ENCODE assay signal across 16 cellular contexts in the genomic region with DNA sequence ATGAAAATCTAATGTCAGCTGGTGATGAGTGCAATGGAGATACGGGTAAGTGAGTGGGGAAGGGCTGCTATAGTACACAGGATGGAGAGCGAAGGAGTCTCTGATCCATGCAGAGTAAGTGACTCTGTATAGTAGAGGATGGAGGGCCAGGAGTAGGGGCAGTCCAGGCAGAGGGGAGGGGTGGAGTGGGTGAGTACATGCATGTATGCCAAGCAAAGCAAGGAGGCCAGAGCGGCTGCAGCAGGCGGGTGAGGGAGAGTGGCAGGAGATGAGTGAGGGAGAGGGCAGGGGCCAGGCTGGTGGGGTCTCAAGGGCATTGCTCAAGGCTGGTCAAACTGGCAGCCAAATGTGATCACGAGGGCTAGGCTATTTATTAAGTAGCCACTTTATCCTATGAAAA.
DNase-seq lines count a peak whose midpoint lies in the region; ATAC-seq and TF ChIP-seq lines count a peak whose summit lies in the region.
"Had no signal": no experiment of that assay in that cellular context is flagged by ENCODE, and none has a peak within 500 bp of the region (broad histone marks: within the 10 kb centered on the region; RNA-seq: fewer than 3 reads in every experiment).

No MANE protein-coding gene starts in this region.

- no peaks in the 10 kb centered on the region; the same call in 1 of the 2 replicates for H4K20me1 ChIP-seq in GM23338 (replicated peaks; ENCODE audit: insufficient read depth)

- H3K4me3 ChIP-seq in left ventricle myocardium inferior (no peak overlapping the region), heart right ventricle (no peak overlapping the region), mesenchymal stem cell (ENCODE audit: insufficient read depth in 1 of 2, low read depth in 1 of 2, low read length in 2 of 2) (no peak overlapping the region), upper lobe of right lung (no peak overlapping the region), GM23338 (no peak overlapping the region)
- H3K4me3 ChIP-seq: A549 had no signal

- no peaks in the 10 kb centered on the region for H3K27me3 ChIP-seq in left ventricle myocardium inferior (ENCODE audit: low read depth)
- no peaks in the 10 kb centered on the region for H3K27me3 ChIP-seq in heart right ventricle
- no peaks in the 10 kb centered on the region for H3K27me3 ChIP-seq in mesenchymal stem cell (ENCODE audit: control insufficient read depth in 1 of 2, insufficient read depth in 1 of 2, low read length in 2 of 2)
- no peaks in the 10 kb centered on the region for H3K27me3 ChIP-seq in upper lobe of right lung
- H3K27me3 ChIP-seq in GM23338 (ENCODE audit: insufficient read depth), result no peaks in the 10 kb centered on the region

- intact Hi-C loops in Right ventricle myocardium inferior (cut with DNase I) (no loop called here), left ventricle myocardium inferior (cut with micrococcal nuclease) (no loop called here), heart right ventricle (cut with DNase I) (no loop called here), upper lobe of right lung (cut with DNase I) (no loop called here)

- ATAC-seq in Right ventricle myocardium inferior (peak; percentile 68), heart right ventricle (peak; percentile 32 to 73 (median 64)), upper lobe of right lung (peak; percentile 10), GM23338 (no peak), HG02798 (IDR thresholded peaks at IDR 0.05; ENCODE audit: poor library complexity, unreplicated experiment) (no peak)
- ATAC-seq: A549 had no signal

- no peaks in the 10 kb centered on the region for H3F3A ChIP-seq in GM23338 (replicated peaks; ENCODE audit: low read depth)

- no peak overlapping the region for H2BK120ac ChIP-seq in mesenchymal stem cell (ENCODE audit: low read depth, low read length)

- H4K91ac ChIP-seq in mesenchymal stem cell (ENCODE audit: low read length), result no peak overlapping the region

- H3K23ac ChIP-seq in mesenchymal stem cell (ENCODE audit: low read length in 2 of 2), result no peak overlapping the region

- H3K9me3 Mint-ChIP-seq in GM23338, result no peaks in the 10 kb centered on the region
- H3K9me3 Mint-ChIP-seq: CD4-positive, alpha-beta T cell; H9 had no signal

- H2BK5ac ChIP-seq in mesenchymal stem cell (ENCODE audit: low read depth, low read length, poor library complexity, severe bottlenecking), result no peak overlapping the region

- no peak for TF ChIP-seq CTCF in left ventricle myocardium inferior (IDR thresholded peaks at IDR 0.05; ENCODE audit: borderline replicate concordance)
- TF ChIP-seq CTCF in heart right ventricle (IDR thresholded peaks at IDR 0.05), result no peak
- TF ChIP-seq CTCF in upper lobe of right lung (IDR thresholded peaks at IDR 0.05), result no peak
- TF ChIP-seq CTCF in GM23338 (conservative IDR thresholded peaks at IDR 0.05; ENCODE audit: low read depth in 2 of 2), result no peak

- no peak overlapping the region for H3K27ac ChIP-seq in left ventricle myocardium inferior (replicated peaks)
- peak overlapping the region in 1 of 10 donors; percentile 3 for H3K27ac ChIP-seq in heart right ventricle
- no peak overlapping the region for H3K27ac ChIP-seq in mesenchymal stem cell (ENCODE audit: low read length, poor library complexity, severe bottlenecking)
- H3K27ac ChIP-seq in upper lobe of right lung, result no peak overlapping the region
- no peak overlapping the region for H3K27ac ChIP-seq in GM23338 (ENCODE audit: low read depth)
- H3K27ac ChIP-seq: 22Rv1, A549, C4-2B had no signal

- no peaks in the 10 kb centered on the region for H3K36me3 ChIP-seq in left ventricle myocardium inferior
- H3K36me3 ChIP-seq in heart right ventricle, result peaks cover 0 to 58% (median 0%) of the 10 kb centered on the region in 9 donors
- peaks cover 7 to 34% of the 10 kb centered on the region in 2 experiments for H3K36me3 ChIP-seq in mesenchymal stem cell (ENCODE audit: control insufficient read depth in 1 of 2, insufficient read depth in 2 of 2, low read depth in 1 of 2, low read length in 2 of 2)
- peaks cover 17% of the 10 kb centered on the region for H3K36me3 ChIP-seq in upper lobe of right lung
- H3K36me3 ChIP-seq in GM23338 (ENCODE audit: insufficient read depth), result no peaks in the 10 kb centered on the region

- H2BK12ac ChIP-seq in mesenchymal stem cell (ENCODE audit: low read length in 2 of 2), result no peak overlapping the region

- H2BK15ac ChIP-seq in mesenchymal stem cell (ENCODE audit: low read depth, poor library complexity, severe bottlenecking), result peak overlapping the region; percentile 38

- H3K9me3 ChIP-seq in left ventricle myocardium inferior (replicated peaks) (no peaks in the 10 kb centered on the region), heart right ventricle (no peaks in the 10 kb centered on the region), mesenchymal stem cell (ENCODE audit: control insufficient read depth, low read length) (no peaks in the 10 kb centered on the region), upper lobe of right lung (no peaks in the 10 kb centered on the region)
- H3K9me3 ChIP-seq: A549 had no signal

- H3K9ac ChIP-seq in mesenchymal stem cell (ENCODE audit: low read length), result no peak overlapping the region

- no peaks in the 10 kb centered on the region for H3K79me2 ChIP-seq in GM23338 (replicated peaks; ENCODE audit: insufficient read depth)

- H3K18ac ChIP-seq in mesenchymal stem cell (ENCODE audit: low read depth in 1 of 2, low read length in 2 of 2), result peak overlapping the region in 1 of 2 experiments; percentile 5

- H3K4me2 ChIP-seq in mesenchymal stem cell (ENCODE audit: low read length, poor library complexity, severe bottlenecking), result no peak overlapping the region
- no peak overlapping the region for H3K4me2 ChIP-seq in GM23338
- H3K4me2 ChIP-seq: A549 had no signal

- H2AFZ ChIP-seq in mesenchymal stem cell (ENCODE audit: low read depth, low read length), result no peak overlapping the region
- H2AFZ ChIP-seq in GM23338, result no peak overlapping the region

- no peaks in the 10 kb centered on the region for H3K27me3 Mint-ChIP-seq in GM23338 (ENCODE audit: insufficient read depth, low read depth, poor library complexity)
- H3K27me3 Mint-ChIP-seq: CD4-positive, alpha-beta T cell had no signal

- H3K4me3 Mint-ChIP-seq in GM23338, result no peak overlapping the region
- H3K4me3 Mint-ChIP-seq: CD4-positive, alpha-beta T cell; H9 had no signal

- H3K4me1 ChIP-seq in left ventricle myocardium inferior, result peaks cover 16% of the 10 kb centered on the region
- H3K4me1 ChIP-seq in heart right ventricle, result peaks cover 0 to 13% (median 0%) of the 10 kb centered on the region in 9 donors
- H3K4me1 ChIP-seq in mesenchymal stem cell (ENCODE audit: control insufficient read depth, insufficient read depth, low read depth, low read length), result no peaks in the 10 kb centered on the region
- no peaks in the 10 kb centered on the region for H3K4me1 ChIP-seq in upper lobe of right lung
- peaks cover 19% of the 10 kb centered on the region for H3K4me1 ChIP-seq in GM23338 (ENCODE audit: insufficient read depth)
- H3K4me1 ChIP-seq: A549 had no signal

- H3K4me1 Mint-ChIP-seq in GM23338, result peaks cover 15% of the 10 kb centered on the region

- H3K79me1 ChIP-seq in mesenchymal stem cell (replicated peaks; ENCODE audit: low read length, poor library complexity, severe bottlenecking), result peaks cover 17% of the 10 kb centered on the region

- no peak overlapping the region for H3K27ac Mint-ChIP-seq in GM23338
- H3K27ac Mint-ChIP-seq: CD4-positive, alpha-beta T cell had no signal

- H3K9me2 ChIP-seq in GM23338 (ENCODE audit: insufficient read depth), result no peaks in the 10 kb centered on the region

- 64 to 68% methylated on average over 5 of the region's 5 CpGs for WGBS in heart right ventricle, 2 donors
- WGBS in mesenchymal stem cell, result 78% methylated on average over 4 of the region's 5 CpGs

- H3K36me3 Mint-ChIP-seq in GM23338 (ENCODE audit: low read depth), result peaks cover 4% of the 10 kb centered on the region; the same call in 1 of the 3 replicates

- H3K4ac ChIP-seq in mesenchymal stem cell (ENCODE audit: low read depth in 1 of 2, low read length in 2 of 2), result no peak overlapping the region

- no peak for DNase-seq in Right ventricle myocardium inferior (ENCODE audit: missing footprints)
- no peak for DNase-seq in left ventricle myocardium inferior
- peak in 1 of 2 donors; percentile 15 for DNase-seq in heart right ventricle
- no peak for DNase-seq in mesenchymal stem cell
- no peak for DNase-seq in upper lobe of right lung
- DNase-seq in GM23338 (ENCODE audit: low spot score), result no peak
- DNase-seq: AML-193; CD4-positive, alpha-beta T cell; DMS153; DMS79; GDM1; H9 had no signal

- no peak overlapping the region for H4K8ac ChIP-seq in mesenchymal stem cell (ENCODE audit: low read length)

- peak overlapping the region in 1 of 2 experiments; percentile 72 for H3K14ac ChIP-seq in mesenchymal stem cell (ENCODE audit: low read length in 2 of 2)

- H2AK5ac ChIP-seq in mesenchymal stem cell (ENCODE audit: low read length, severe bottlenecking), result no peak overlapping the region

TF ChIP-seq in GM23338, 12 proteins besides CTCF, POLR2A, EP300 and RAD21 (continues in another document):
- TF ChIP-seq JUNB (IDR thresholded peaks at IDR 0.05; ENCODE audit: unreplicated experiment) (no peak), EZH2 (IDR thresholded peaks at IDR 0.05; ENCODE audit: low read depth, unreplicated experiment) (no peak), ZNF331 (CRISPR knock-in tag; IDR thresholded peaks at IDR 0.05; ENCODE audit: low read depth) (no peak), EZH2phosphoT487 (IDR thresholded peaks at IDR 0.05; ENCODE audit: unreplicated experiment) (no peak), STAT1 (IDR thresholded peaks at IDR 0.05; ENCODE audit: unreplicated experiment) (no peak)
- TF ChIP-seq, protein P1, sequence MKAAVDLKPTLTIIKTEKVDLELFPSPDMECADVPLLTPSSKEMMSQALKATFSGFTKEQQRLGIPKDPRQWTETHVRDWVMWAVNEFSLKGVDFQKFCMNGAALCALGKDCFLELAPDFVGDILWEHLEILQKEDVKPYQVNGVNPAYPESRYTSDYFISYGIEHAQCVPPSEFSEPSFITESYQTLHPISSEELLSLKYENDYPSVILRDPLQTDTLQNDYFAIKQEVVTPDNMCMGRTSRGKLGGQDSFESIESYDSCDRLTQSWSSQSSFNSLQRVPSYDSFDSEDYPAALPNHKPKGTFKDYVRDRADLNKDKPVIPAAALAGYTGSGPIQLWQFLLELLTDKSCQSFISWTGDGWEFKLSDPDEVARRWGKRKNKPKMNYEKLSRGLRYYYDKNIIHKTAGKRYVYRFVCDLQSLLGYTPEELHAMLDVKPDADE (IDR thresholded peaks at IDR 0.05), result no peak

Comparison
In these comparisons a context has a peak if more than half of its experiments do, and no peak if none do; other contexts are left out.
1. ATAC-seq: peak in Right ventricle myocardium inferior (single experiment), heart right ventricle (8 of 8) and upper lobe of right lung (single experiment); none in GM23338 (single experiment) and HG02798 (single experiment).